8 cellular contexts compared by ENCODE assay signal in genomic region chr1:23376890-23377811, GRCh38. TPM values are rescaled to one million over a fixed set of nuclear protein-coding genes. Genes with fewer than 3 reads are reported as not detected.
DNase-seq lines count a peak whose midpoint lies in the region; ATAC-seq and TF ChIP-seq lines count a peak whose summit lies in the region.

No MANE protein-coding gene starts in this region.

- H3K4me1 ChIP-seq in SK-N-SH (ENCODE audit: control insufficient read depth in 1 of 2, insufficient read depth in 2 of 2, low read depth in 1 of 2, low read length in 1 of 2) (peaks cover under 1 to 13% of the 10 kb centered on the region in 2 experiments; a peak in 3 of 4 replicates), gastroesophageal sphincter (peaks cover 0 to 34% (median 16%) of the 10 kb centered on the region in 3 donors), skeletal muscle tissue (ENCODE audit: control insufficient read depth in 3 of 3, insufficient read depth in 3 of 3, low read length in 3 of 3) (peaks cover 18 to 26% (median 21%) of the 10 kb centered on the region in 3 donors), GM23338 (ENCODE audit: insufficient read depth) (peaks cover 17% of the 10 kb centered on the region)

- H3K4me3 ChIP-seq in SK-N-SH (ENCODE audit: low read depth in 2 of 2, low read length in 1 of 2) (no peak overlapping the region), gastroesophageal sphincter (no peak overlapping the region), skeletal muscle tissue (ENCODE audit: low read length in 3 of 3) (no peak overlapping the region), GM23338 (no peak overlapping the region)

- no peaks in the 10 kb centered on the region; the same call in 2 of the 3 replicates for H3K9me3 Mint-ChIP-seq in GM23338

- no peak for TF ChIP-seq POLR2A in gastroesophageal sphincter (IDR thresholded peaks at IDR 0.05)

- H3K27me3 Mint-ChIP-seq in GM23338 (ENCODE audit: insufficient read depth, low read depth, poor library complexity), result peaks cover 93% of the 10 kb centered on the region

- H3K9ac ChIP-seq in SK-N-SH, result peak overlapping the region; percentile 38
- H3K9ac ChIP-seq in skeletal muscle tissue (ENCODE audit: low read depth in 1 of 3, low read length in 3 of 3), result peak overlapping the region in 2 of 3 donors; percentile 21 to 33

- H2AFZ ChIP-seq in SK-N-SH (ENCODE audit: low read depth) (no peak overlapping the region), GM23338 (no peak overlapping the region)

- peak overlapping the region; percentile 28 to 64; a peak in 2 of 4 replicates for H3K27ac ChIP-seq in SK-N-SH (ENCODE audit: low read depth in 2 of 2, low read length in 1 of 2)
- peak overlapping the region; percentile 15 to 82 (median 74) for H3K27ac ChIP-seq in gastroesophageal sphincter
- peak overlapping the region; percentile 61 for H3K27ac ChIP-seq in skeletal muscle tissue (ENCODE audit: low read depth, low read length)
- H3K27ac ChIP-seq in GM23338 (ENCODE audit: low read depth), result no peak overlapping the region

- no peak overlapping the region for H3K27ac Mint-ChIP-seq in GM23338

- H3K4me1 Mint-ChIP-seq in GM23338, result peaks cover 15% of the 10 kb centered on the region

- in situ Hi-C loops in G401 (cut with HindIII; ENCODE audit: low sequenced_read_pairs), result no loop called here

- H3F3A ChIP-seq in SK-N-SH (replicated peaks; ENCODE audit: insufficient read depth) (peaks cover 15% of the 10 kb centered on the region), GM23338 (replicated peaks; ENCODE audit: low read depth) (no peaks in the 10 kb centered on the region)

- POLR2A ChIA-PET in SK-N-SH (lab: Yijun Ruan, JAX), result no interaction called here

- no peak overlapping the region for H3K4me3 Mint-ChIP-seq in GM23338

- TF ChIP-seq EP300 in SK-N-SH (IDR thresholded peaks at IDR 0.05; ENCODE audit: borderline replicate concordance in 1 of 2, low read depth in 1 of 2, low read length in 1 of 2) (no peak), gastroesophageal sphincter (IDR thresholded peaks at IDR 0.05) (no peak)

- no peaks in the 10 kb centered on the region for H3K9me3 ChIP-seq in SK-N-SH
- no peaks in the 10 kb centered on the region for H3K9me3 ChIP-seq in gastroesophageal sphincter
- H3K9me3 ChIP-seq in skeletal muscle tissue (ENCODE audit: control insufficient read depth in 3 of 3, low read length in 3 of 3), result no peaks in the 10 kb centered on the region

- H3K9me2 ChIP-seq in SK-N-SH (no peaks in the 10 kb centered on the region), GM23338 (ENCODE audit: insufficient read depth) (no peaks in the 10 kb centered on the region)

- CTCF ChIA-PET in SK-N-SH (lab: Yijun Ruan, JAX), result interaction anchor here (2.1 kb wide), 1 partner anchor 27 kb away, joined by 8 read pairs; no protein-coding TSS in a partner anchor

- H3K79me2 ChIP-seq in SK-N-SH (ENCODE audit: insufficient read depth), result no peaks in the 10 kb centered on the region; the same call in 1 of the 2 replicates
- H3K79me2 ChIP-seq in GM23338 (replicated peaks; ENCODE audit: insufficient read depth), result no peaks in the 10 kb centered on the region

- 78% methylated on average over 19 of the region's 19 CpGs for WGBS in SK-N-SH (ENCODE audit: low lambda C conversion rate)
- 32 to 45% methylated on average over 12 to 17 of the region's 19 CpGs for WGBS in gastroesophageal sphincter (ENCODE audit: low coverage in 1 of 2), 2 donors

- TF ChIP-seq RAD21 in SK-N-SH (IDR thresholded peaks at IDR 0.05; ENCODE audit: low read length), result no peak

- H4K20me1 ChIP-seq in SK-N-SH (ENCODE audit: insufficient read depth), result no peaks in the 10 kb centered on the region
- H4K20me1 ChIP-seq in GM23338 (replicated peaks; ENCODE audit: insufficient read depth), result peaks cover 16% of the 10 kb centered on the region

- ATAC-seq in gastroesophageal sphincter, result peak; percentile 90
- ATAC-seq in GM21360 (IDR thresholded peaks at IDR 0.05; ENCODE audit: unreplicated experiment), result no peak
- no peak; the same call in 2 of the 3 replicates for ATAC-seq in GM23338

- H3K36me3 ChIP-seq in SK-N-SH (replicated peaks in 1 of 2; ENCODE audit: control insufficient read depth in 1 of 2, insufficient read depth in 2 of 2, low read length in 1 of 2) (no peaks in the 10 kb centered on the region), gastroesophageal sphincter (peaks cover 0 to 20% of the 10 kb centered on the region in 2 donors), skeletal muscle tissue (ENCODE audit: control insufficient read depth in 3 of 3, insufficient read depth in 3 of 3, low read length in 3 of 3) (peaks cover 3 to 13% (median 9%) of the 10 kb centered on the region in 3 donors), GM23338 (ENCODE audit: insufficient read depth) (no peaks in the 10 kb centered on the region)

- H3K36me3 Mint-ChIP-seq in GM23338 (ENCODE audit: low read depth), result no peaks in the 10 kb centered on the region

- H3K4me2 ChIP-seq in SK-N-SH, result peak overlapping the region; percentile 34; the same call in 1 of the 2 replicates
- H3K4me2 ChIP-seq in GM23338, result no peak overlapping the region

- DNase-seq in G401 (ENCODE audit: low spot score) (peak; percentile 65), SK-N-SH (no peak), GM23338 (ENCODE audit: low spot score) (no peak), GDM1 (lab: John Stamatoyannopoulos, UW) (no peak), NCI-H226 (no peak)

- H3K27me3 ChIP-seq in SK-N-SH (ENCODE audit: insufficient read depth), result no peaks in the 10 kb centered on the region
- H3K27me3 ChIP-seq in gastroesophageal sphincter, result no peaks in the 10 kb centered on the region
- H3K27me3 ChIP-seq in skeletal muscle tissue (ENCODE audit: control insufficient read depth in 3 of 3, insufficient read depth in 3 of 3, low read length in 3 of 3), result no peaks in the 10 kb centered on the region
- H3K27me3 ChIP-seq in GM23338 (ENCODE audit: insufficient read depth), result peaks cover 100% of the 10 kb centered on the region

- TF ChIP-seq CTCF in SK-N-SH (IDR thresholded peaks at IDR 0.05), result no peak
- TF ChIP-seq CTCF in gastroesophageal sphincter (IDR thresholded peaks at IDR 0.05), result no peak
- no peak for TF ChIP-seq CTCF in GM23338 (conservative IDR thresholded peaks at IDR 0.05; ENCODE audit: low read depth in 2 of 2)

TF ChIP-seq in GM23338, 12 proteins besides CTCF, POLR2A, EP300 and RAD21 (continues in another document):
- TF ChIP-seq POLR2AphosphoS5 (IDR thresholded peaks at IDR 0.05; ENCODE audit: low read depth) (no peak), NANOG (IDR thresholded peaks at IDR 0.05; ENCODE audit: borderline replicate concordance) (no peak), STAT1 (IDR thresholded peaks at IDR 0.05; ENCODE audit: unreplicated experiment) (no peak), EZH2phosphoT487 (IDR thresholded peaks at IDR 0.05; ENCODE audit: unreplicated experiment) (no peak), ZNF331 (CRISPR knock-in tag; IDR thresholded peaks at IDR 0.05; ENCODE audit: low read depth) (no peak), JUNB (IDR thresholded peaks at IDR 0.05; ENCODE audit: unreplicated experiment) (no peak)
- TF ChIP-seq, protein P1, sequence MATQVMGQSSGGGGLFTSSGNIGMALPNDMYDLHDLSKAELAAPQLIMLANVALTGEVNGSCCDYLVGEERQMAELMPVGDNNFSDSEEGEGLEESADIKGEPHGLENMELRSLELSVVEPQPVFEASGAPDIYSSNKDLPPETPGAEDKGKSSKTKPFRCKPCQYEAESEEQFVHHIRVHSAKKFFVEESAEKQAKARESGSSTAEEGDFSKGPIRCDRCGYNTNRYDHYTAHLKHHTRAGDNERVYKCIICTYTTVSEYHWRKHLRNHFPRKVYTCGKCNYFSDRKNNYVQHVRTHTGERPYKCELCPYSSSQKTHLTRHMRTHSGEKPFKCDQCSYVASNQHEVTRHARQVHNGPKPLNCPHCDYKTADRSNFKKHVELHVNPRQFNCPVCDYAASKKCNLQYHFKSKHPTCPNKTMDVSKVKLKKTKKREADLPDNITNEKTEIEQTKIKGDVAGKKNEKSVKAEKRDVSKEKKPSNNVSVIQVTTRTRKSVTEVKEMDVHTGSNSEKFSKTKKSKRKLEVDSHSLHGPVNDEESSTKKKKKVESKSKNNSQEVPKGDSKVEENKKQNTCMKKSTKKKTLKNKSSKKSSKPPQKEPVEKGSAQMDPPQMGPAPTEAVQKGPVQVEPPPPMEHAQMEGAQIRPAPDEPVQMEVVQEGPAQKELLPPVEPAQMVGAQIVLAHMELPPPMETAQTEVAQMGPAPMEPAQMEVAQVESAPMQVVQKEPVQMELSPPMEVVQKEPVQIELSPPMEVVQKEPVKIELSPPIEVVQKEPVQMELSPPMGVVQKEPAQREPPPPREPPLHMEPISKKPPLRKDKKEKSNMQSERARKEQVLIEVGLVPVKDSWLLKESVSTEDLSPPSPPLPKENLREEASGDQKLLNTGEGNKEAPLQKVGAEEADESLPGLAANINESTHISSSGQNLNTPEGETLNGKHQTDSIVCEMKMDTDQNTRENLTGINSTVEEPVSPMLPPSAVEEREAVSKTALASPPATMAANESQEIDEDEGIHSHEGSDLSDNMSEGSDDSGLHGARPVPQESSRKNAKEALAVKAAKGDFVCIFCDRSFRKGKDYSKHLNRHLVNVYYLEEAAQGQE (IDR thresholded peaks at IDR 0.05; ENCODE audit: unreplicated experiment), result no peak

RNA-seq across cellular contexts. Expression of gene ZNF436, which starts 7.5 kb away (rescaled TPM):
- total RNA-seq in G401 (2014; rRNA removed; shearing (Covaris generic)), result 13.7 and 17.6 TPM in 2 replicates
- 5.0 and 6.4 TPM in 2 replicates for polyA plus RNA-seq in SK-N-SH (2012; rRNA removed)
- 6.5 and 7.1 TPM in 2 replicates for polyA plus RNA-seq in SK-N-SH (2012; cell fraction: cytosol; rRNA removed)
- 5.1 and 9.1 TPM in 2 replicates for polyA plus RNA-seq in SK-N-SH (2012; cell fraction: nucleus; rRNA removed)
- 10 to 100 TPM; 14.9 to 18.8 (median 16.6) TPM for total RNA-seq in gastroesophageal sphincter
- total RNA-seq in skeletal muscle tissue, result 67.3 TPM
- 1.0 and 2.2 TPM in 2 replicates for total RNA-seq in GM23338 (2014; rRNA removed; shearing (Covaris generic))
- polyA plus RNA-seq in GM23338 (2016; fragmentation: Nextera tagmentation; extraction: Ambion mirVana), result 0.23 and 0.33 TPM in 2 replicates

RNA-seq across cellular contexts. Expression of gene HNRNPR, which starts 33.1 kb away (rescaled TPM):
- total RNA-seq in G401 (2014; rRNA removed; shearing (Covaris generic)), result 133 and 193 TPM in 2 replicates
- polyA plus RNA-seq in SK-N-SH (2012; rRNA removed) (111 and 141 TPM in 2 replicates), GM23338 (2016; fragmentation: Nextera tagmentation; extraction: Ambion mirVana) (183 and 200 TPM in 2 replicates)
- 158 and 178 TPM in 2 replicates for polyA plus RNA-seq in SK-N-SH (2012; cell fraction: cytosol; rRNA removed)
- polyA plus RNA-seq in SK-N-SH (2012; cell fraction: nucleus; rRNA removed), result 46.4 and 78.9 TPM in 2 replicates
- total RNA-seq in gastroesophageal sphincter (10 to 100 TPM; 67.5 to 91.1 (median 73.6) TPM), skeletal muscle tissue (83.5 TPM)
- total RNA-seq in GM23338 (2014; rRNA removed; shearing (Covaris generic)), result 147 and 169 TPM in 2 replicates

RNA-seq across cellular contexts. Expression of gene TCEA3, which starts 47.4 kb away (rescaled TPM):
- total RNA-seq in G401 (2014; rRNA removed; shearing (Covaris generic)), result 0.95 and 1.0 TPM in 2 replicates
- polyA plus RNA-seq in SK-N-SH (2012; rRNA removed) (1.1 and 1.2 TPM in 2 replicates), GM23338 (2016; fragmentation: Nextera tagmentation; extraction: Ambion mirVana) (0.19 TPM in 1 of 2 replicates, not detected in the other)
- polyA plus RNA-seq in SK-N-SH (2012; cell fraction: cytosol; rRNA removed), result 0.68 and 0.90 TPM in 2 replicates
- polyA plus RNA-seq in SK-N-SH (2012; cell fraction: nucleus; rRNA removed), result 3.9 and 4.7 TPM in 2 replicates
- total RNA-seq in gastroesophageal sphincter (10 to 100 TPM; 21.4 to 45.8 (median 26.6) TPM), skeletal muscle tissue (314 TPM)
- total RNA-seq in GM23338 (2014; rRNA removed; shearing (Covaris generic)), result not detected in 2 replicates

Comparison
In these comparisons a context has a peak if more than half of its experiments do, and no peak if none do; other contexts are left out.
1. RNA of gene TCEA3, which starts 47.4 kb away (total RNA-seq): 314 TPM in skeletal muscle tissue (single experiment) and 21.4 to 45.8 TPM in gastroesophageal sphincter; 0.95 to 1.0 TPM in G401 and not detected in GM23338; every median in the first group is over 10 times any median in the second.